Comparison of ENCODE assay signal across 8 cellular contexts in the genomic region with DNA sequence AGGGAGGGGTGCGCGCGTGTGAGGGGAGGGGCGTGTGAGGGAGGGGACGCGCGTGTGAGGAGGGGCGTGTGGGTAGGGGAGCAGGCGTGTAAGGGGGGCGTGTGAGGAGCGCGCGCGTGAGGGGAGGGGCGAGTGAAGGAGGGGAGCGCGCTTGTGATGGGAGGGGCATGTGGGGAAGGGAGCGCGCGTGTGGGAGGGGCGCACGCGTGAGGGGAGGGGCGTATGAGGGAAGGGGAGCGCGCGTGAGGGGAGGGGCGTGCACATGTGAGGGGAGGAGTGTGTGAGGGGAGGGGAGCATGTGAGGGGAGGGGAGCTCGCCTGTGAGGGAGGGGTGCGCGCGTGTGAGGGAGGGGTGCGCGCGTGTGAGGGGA. TPM values are rescaled to one million over a fixed set of nuclear protein-coding genes. Genes with fewer than 3 reads are reported as not detected.
DNase-seq lines count a peak whose midpoint lies in the region; ATAC-seq and TF ChIP-seq lines count a peak whose summit lies in the region.

No MANE protein-coding gene starts in this region.

- H3K4me1 ChIP-seq in OCI-LY1 (ENCODE audit: insufficient read depth, low read length, severe bottlenecking), result peaks cover 36% of the 10 kb centered on the region
- H3K4me1 ChIP-seq in esophagus (ENCODE audit: control insufficient read depth in 2 of 2, insufficient read depth in 2 of 2, low read length in 1 of 2), result no peaks in the 10 kb centered on the region
- peaks cover 14% of the 10 kb centered on the region for H3K4me1 ChIP-seq in mucosa of stomach (ENCODE audit: control insufficient read depth, insufficient read depth, low read length)

- peak; percentile 11 to 13 for ATAC-seq in activated T-cell treated with anti-CD3 and anti-CD28 coated beads, Interleukin-2, amount 50 U/mL, for 4 hours
- ATAC-seq in HG03095 (IDR thresholded peaks at IDR 0.05; ENCODE audit: unreplicated experiment), result no peak

- peaks cover 36% of the 10 kb centered on the region for H3K4me1 Mint-ChIP-seq in activated T-cell treated with anti-CD3 and anti-CD28 coated beads, Interleukin-2, amount 50 U/mL, for 4 hours (ENCODE audit: low read depth)

- 1 to 2% methylated on average over 19 to 29 of the region's 35 CpGs for WGBS in esophagus, 2 donors

- H3K4me3 ChIP-seq in OCI-LY1 (ENCODE audit: low read depth, low read length, poor library complexity, severe bottlenecking), result peak overlapping the region; percentile 84
- H3K4me3 ChIP-seq in esophagus (ENCODE audit: low read depth in 1 of 2, low read length in 2 of 2), result peak overlapping the region; percentile 73 to 88
- peak overlapping the region; percentile 25 for H3K4me3 ChIP-seq in mucosa of stomach (ENCODE audit: low read length)

- H3K9me3 ChIP-seq in OCI-LY1 (ENCODE audit: low read length) (no peaks in the 10 kb centered on the region), esophagus (ENCODE audit: control insufficient read depth in 2 of 2, insufficient read depth in 1 of 2, low read depth in 1 of 2, low read length in 1 of 2) (no peaks in the 10 kb centered on the region), mucosa of stomach (ENCODE audit: control insufficient read depth, low read length) (no peaks in the 10 kb centered on the region)

- TF ChIP-seq CTCF in OCI-LY1 (IDR thresholded peaks at IDR 0.05; ENCODE audit: low read length), result no peak

- no peaks in the 10 kb centered on the region for H3K27me3 ChIP-seq in OCI-LY1 (ENCODE audit: insufficient read depth, low read length)
- no peaks in the 10 kb centered on the region for H3K27me3 ChIP-seq in esophagus (ENCODE audit: control insufficient read depth in 1 of 2, insufficient read depth in 2 of 2, low read length in 2 of 2)
- H3K27me3 ChIP-seq in mucosa of stomach (ENCODE audit: control insufficient read depth, insufficient read depth, low read length), result no peaks in the 10 kb centered on the region

- peak overlapping the region; percentile 88 for H3K27ac ChIP-seq in OCI-LY1 (ENCODE audit: low read depth, low read length, poor library complexity, severe bottlenecking)
- peak overlapping the region; percentile 91 to 95 for H3K27ac ChIP-seq in esophagus (ENCODE audit: low read depth in 2 of 2, low read length in 1 of 2)

- peak overlapping the region; percentile 67; the same call in 1 of the 2 replicates for H3K4me2 ChIP-seq in OCI-LY1 (ENCODE audit: low read length)

- no peak overlapping the region; the same call in 1 of the 2 replicates for H3K9ac ChIP-seq in OCI-LY1 (ENCODE audit: low read length)
- H3K9ac ChIP-seq in mucosa of stomach (ENCODE audit: low read length), result peak overlapping the region; percentile 28

- no peaks in the 10 kb centered on the region for H3K79me2 ChIP-seq in OCI-LY1 (ENCODE audit: insufficient read depth, low read length)

- 0 out of 2 replicates have a peak, but pooled peaks cover 3% of the 10 kb centered on the region for H3F3A ChIP-seq in OCI-LY1 (ENCODE audit: insufficient read depth, low read length)

- peaks cover 9% of the 10 kb centered on the region for H3K36me3 Mint-ChIP-seq in activated T-cell treated with anti-CD3 and anti-CD28 coated beads, Interleukin-2, amount 50 U/mL, for 4 hours (ENCODE audit: insufficient read depth)

- no peak overlapping the region for H2AFZ ChIP-seq in OCI-LY1 (ENCODE audit: low read length)

- no peaks in the 10 kb centered on the region for H4K20me1 ChIP-seq in OCI-LY1 (ENCODE audit: insufficient read depth, low read length)

- no peaks in the 10 kb centered on the region for H3K9me3 Mint-ChIP-seq in activated T-cell treated with anti-CD3 and anti-CD28 coated beads, Interleukin-2, amount 50 U/mL, for 4 hours

- H3K27me3 Mint-ChIP-seq in activated T-cell treated with anti-CD3 and anti-CD28 coated beads, Interleukin-2, amount 50 U/mL, for 4 hours (ENCODE audit: low read depth), result no peaks in the 10 kb centered on the region

- H3K4me3 Mint-ChIP-seq in activated T-cell treated with anti-CD3 and anti-CD28 coated beads, Interleukin-2, amount 50 U/mL, for 4 hours, result peak overlapping the region; percentile 94

- no peaks in the 10 kb centered on the region for H3K9me2 ChIP-seq in OCI-LY1 (ENCODE audit: low read depth, low read length)

- POLR2A ChIA-PET in HEK293T (lab: Yijun Ruan, JAX), result interaction anchor here (1.0 kb wide), 1 partner anchor 16 kb away, joined by 9 read pairs; no protein-coding TSS in a partner anchor

- CTCF ChIA-PET in HEK293T (lab: Yijun Ruan, JAX), result interaction anchor here (1.0 kb wide), 1 partner anchor 20 kb away, joined by 3 read pairs; no protein-coding TSS in a partner anchor

- peaks cover 31% of the 10 kb centered on the region for H3K36me3 ChIP-seq in OCI-LY1 (ENCODE audit: insufficient read depth, low read length)
- H3K36me3 ChIP-seq in esophagus (ENCODE audit: control insufficient read depth in 2 of 2, insufficient read depth in 2 of 2, low read length in 1 of 2), result no peaks in the 10 kb centered on the region
- no peaks in the 10 kb centered on the region for H3K36me3 ChIP-seq in mucosa of stomach (ENCODE audit: control insufficient read depth, insufficient read depth, low read length)

- peak; percentile 97 for DNase-seq in Ammon's horn (ENCODE audit: low spot score)
- DNase-seq in HEK293T (ENCODE audit: extremely low spot score), result peak; percentile 85
- peak; percentile 85 for DNase-seq in activated T-cell treated with anti-CD3 and anti-CD28 coated beads, Interleukin-2, amount 50 U/mL, for 4 hours
- DNase-seq in stimulated activated CD8-positive, alpha-beta memory T cell treated with anti-CD3 and anti-CD28 coated beads, Interleukin-4, amount 100 ng/mL, for 48 hours, result peak; percentile 90

TF ChIP-seq in HEK293T, 16 proteins besides CTCF, POLR2A, EP300 and RAD21:
- TF ChIP-seq SUZ12 (IDR thresholded peaks at IDR 0.05) (no peak), TARDBP (IDR thresholded peaks at IDR 0.05) (no peak), ARNT (IDR thresholded peaks at IDR 0.05) (no peak), FOXK2 (IDR thresholded peaks at IDR 0.05) (no peak), BHLHE40 (IDR thresholded peaks at IDR 0.05; ENCODE audit: borderline replicate concordance) (no peak), CTBP1 (IDR thresholded peaks at IDR 0.05; ENCODE audit: borderline replicate concordance) (no peak), FOXA1 (IDR thresholded peaks at IDR 0.05) (no peak), LEF1 (IDR thresholded peaks at IDR 0.05; ENCODE audit: borderline replicate concordance) (no peak), NFRKB (IDR thresholded peaks at IDR 0.05) (no peak), FOXM1 (IDR thresholded peaks at IDR 0.05; ENCODE audit: borderline replicate concordance) (no peak), HDGF (IDR thresholded peaks at IDR 0.05; ENCODE audit: borderline replicate concordance) (no peak), SP1 (IDR thresholded peaks at IDR 0.05) (no peak)

RNA-seq across cellular contexts. Expression of a gene that starts 19.1 kb away (rescaled TPM):
- 10 to 100 TPM; 13.6 to 14.5 (median 14.2) TPM for total RNA-seq in activated T-cell treated with anti-CD3 and anti-CD28 coated beads, Interleukin-2, amount 50 U/mL, for 4 hours
- 10 to 100 TPM; 18.4 to 25.9 TPM for polyA plus RNA-seq in esophagus

Comparison
In these comparisons a context has a peak if more than half of its experiments do, and no peak if none do; other contexts are left out.
1. H3K4me3 ChIP-seq: peak in every context shown above with its lines; median percentile 84 in OCI-LY1; 80 in esophagus; 25 in mucosa of stomach.